2 cellular contexts compared by ENCODE assay signal in genomic region chr7:56127241-56127837, GRCh38. TPM values are rescaled to one million over a fixed set of nuclear protein-coding genes. Genes with fewer than 3 reads are reported as not detected.
"Had no signal": no experiment of that assay in that cellular context is flagged by ENCODE, and none has a peak within 500 bp of the region (broad histone marks: within the 10 kb centered on the region; RNA-seq: fewer than 3 reads in every experiment).

No MANE protein-coding gene starts in this region.

RNA-seq across cellular contexts. Expression of gene NUPR2, which starts 11.1 kb away (rescaled TPM):
- polyA plus RNA-seq: heart right ventricle, keratinocyte had no signal
